Comparison of ENCODE assay signal across 8 cellular contexts in genomic region chr22:37904572-37905533, GRCh38. TPM values are rescaled to one million over a fixed set of nuclear protein-coding genes. Genes with fewer than 3 reads are reported as not detected.
DNase-seq lines count a peak whose midpoint lies in the region; ATAC-seq and TF ChIP-seq lines count a peak whose summit lies in the region.

No MANE protein-coding gene starts in this region.

- H3K9me3 ChIP-seq in HUES48 (ENCODE audit: control insufficient read depth, insufficient read depth, low read length): no peaks in the 10 kb centered on the region

- ATAC-seq in omental fat pad (ENCODE audit: low FRiP score) (peak; percentile 87), HG02884 (IDR thresholded peaks at IDR 0.05; ENCODE audit: unreplicated experiment) (no peak), GM18511 (IDR thresholded peaks at IDR 0.05; ENCODE audit: unreplicated experiment) (no peak), HG03135 (IDR thresholded peaks at IDR 0.05; ENCODE audit: unreplicated experiment) (no peak)

- peak overlapping the region; percentile 72; the same call in 1 of the 2 replicates for H3K9ac ChIP-seq in HUES48 (ENCODE audit: low read depth, low read length)

- H3K4me3 ChIP-seq in HUES48 (ENCODE audit: low read depth, low read length): peak overlapping the region; percentile 72
- H3K4me3 ChIP-seq in foreskin fibroblast (ENCODE audit: low read depth in 1 of 2, low read length in 2 of 2): peak overlapping the region in 1 of 2 donors; percentile 54

- H3K36me3 ChIP-seq in HUES48 (ENCODE audit: control insufficient read depth, insufficient read depth, low read length): no peaks in the 10 kb centered on the region

- peak in 9 of 14 donors; percentile 34 to 84 (median 61) for DNase-seq in C1 segment of cervical spinal cord (lab: John Stamatoyannopoulos, UW)
- DNase-seq in activated T-cell treated with anti-CD3 and anti-CD28 coated beads, Interleukin-2, amount 50 U/mL, for 48 hours: peak; percentile 37 to 52
- DNase-seq in foreskin fibroblast: peak; percentile 98 to 99
- peak; percentile 71 for DNase-seq in omental fat pad (ENCODE audit: low spot score)

- no peaks in the 10 kb centered on the region for H3K27me3 ChIP-seq in HUES48 (ENCODE audit: control insufficient read depth, insufficient read depth, low read length)

- H3K4me1 ChIP-seq in HUES48 (ENCODE audit: control insufficient read depth, insufficient read depth, low read length): peaks cover 17% of the 10 kb centered on the region

- TF ChIP-seq CTCF in foreskin fibroblast (IDR thresholded peaks at IDR 0.05; ENCODE audit: low read depth, low read length) (no peak), omental fat pad (IDR thresholded peaks at IDR 0.05) (no peak)

- H3K27ac ChIP-seq in HUES48 (ENCODE audit: low read depth, low read length): peak overlapping the region; percentile 83

RNA-seq across cellular contexts. Expression of gene MICALL1, which starts 1.2 kb away (rescaled TPM):
- 10 to 100 TPM; 15.4 to 42.4 (median 20.6) TPM for total RNA-seq in omental fat pad

RNA-seq across cellular contexts. Expression of gene C22orf23, which starts 48.5 kb away (rescaled TPM):
- under 1 TPM in 1 of 4 donors, not detected in 3; 0.56 TPM for total RNA-seq in omental fat pad

RNA-seq across cellular contexts. Expression of gene POLR2F, which starts 48.6 kb away (rescaled TPM):
- 10 to 100 TPM; 57.3 to 73.9 (median 61.6) TPM for total RNA-seq in omental fat pad

RNA-seq across cellular contexts. Expression of gene EIF3L, which starts 55.6 kb away (rescaled TPM):
- total RNA-seq in omental fat pad: 100 to 1,000 TPM; 303 to 410 (median 328) TPM

Comparison
In these comparisons a context has a peak if more than half of its experiments do, and no peak if none do; other contexts are left out.
1. DNase-seq: peak in every context shown above with its lines; median percentile 98 in foreskin fibroblast; 71 in omental fat pad; 61 in C1 segment of cervical spinal cord; 44 in activated T-cell treated with anti-CD3 and anti-CD28 coated beads, Interleukin-2, amount 50 U/mL, for 48 hours.